Comparison of ENCODE assay signal across 12 cellular contexts in the genomic region with DNA sequence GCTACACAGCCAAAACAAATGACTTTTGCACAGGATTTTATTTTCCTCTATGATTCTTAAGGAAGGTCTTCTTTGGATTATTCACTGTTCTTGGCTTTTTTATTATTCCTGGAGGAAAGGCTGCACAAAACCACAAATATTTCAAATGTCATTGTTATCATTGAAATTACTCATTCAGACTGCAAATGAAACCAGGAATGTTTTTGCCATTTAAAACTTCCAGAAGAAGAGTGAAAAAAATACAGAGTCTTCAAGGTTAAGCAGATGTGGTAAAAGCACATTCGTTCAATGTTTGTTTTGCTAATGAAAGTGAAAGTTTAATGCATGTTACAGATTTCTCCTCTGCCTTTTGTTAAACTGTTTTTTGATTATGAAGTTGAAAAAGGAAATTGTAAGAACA.
A peak's percentile ranks its signal among the peaks of the same experiment; 100 is the strongest.
DNase-seq lines count a peak whose midpoint lies in the region; ATAC-seq and TF ChIP-seq lines count a peak whose summit lies in the region.
"Had no signal": no experiment of that assay in that cellular context is flagged by ENCODE, and none has a peak within 500 bp of the region (broad histone marks: within the 10 kb centered on the region; RNA-seq: fewer than 3 reads in every experiment).

No MANE protein-coding gene starts in this region.

- no peaks in the 10 kb centered on the region for H3K36me3 ChIP-seq in MM.1S (replicated peaks; ENCODE audit: insufficient read depth, low read length)
- H3K36me3 ChIP-seq: neural progenitor cell, suprapubic skin had no signal

- no peak overlapping the region for H3K9ac ChIP-seq in MM.1S (ENCODE audit: low read length)
- H3K9ac ChIP-seq: neural progenitor cell had no signal

- H3K79me2 ChIP-seq in MM.1S (ENCODE audit: low read length): no peaks in the 10 kb centered on the region

- H3K4me1 ChIP-seq in MM.1S (ENCODE audit: low read length): peaks cover 11% of the 10 kb centered on the region

- DNase-seq in EH (ENCODE audit: low read depth) (peak; percentile 91), MM.1S (peak; percentile 34), epithelial cell of proximal tubule (ENCODE audit: low read depth) (peak; percentile 32), renal cortical epithelial cell (ENCODE audit: low read depth) (peak; percentile 91), NCI-H2029 treated with DMSO at 0.1 percent for 48 hours (lab: John Stamatoyannopoulos, UW) (no peak), putamen (ENCODE audit: low spot score) (no peak), NOMO-1 (lab: John Stamatoyannopoulos, UW; ENCODE audit: unreplicated experiment in 2 of 2) (no peak)
- DNase-seq: activated CD4-positive, alpha-beta T cell treated with anti-CD3 and anti-CD28 coated beads for 1 hour; DMS79 had no signal

- TF ChIP-seq CTCF in MM.1S (IDR thresholded peaks at IDR 0.05; ENCODE audit: low read length): no peak
- TF ChIP-seq CTCF in epithelial cell of proximal tubule (conservative IDR thresholded peaks at IDR 0.05; ENCODE audit: low read depth, low read length): no peak

- no peak for ATAC-seq in HG03432 (IDR thresholded peaks at IDR 0.05; ENCODE audit: unreplicated experiment)

- no peak overlapping the region for H2AFZ ChIP-seq in MM.1S (ENCODE audit: low read length)
- H2AFZ ChIP-seq: neural progenitor cell had no signal

- no peaks in the 10 kb centered on the region for H3K9me2 ChIP-seq in MM.1S (replicated peaks; ENCODE audit: insufficient read depth, low read length)

- no peak overlapping the region for H3K4me2 ChIP-seq in MM.1S (ENCODE audit: low read depth, low read length)
- H3K4me2 ChIP-seq: neural progenitor cell had no signal

- no peaks in the 10 kb centered on the region for H4K20me1 ChIP-seq in MM.1S (ENCODE audit: insufficient read depth, low read length)

- no peaks in the 10 kb centered on the region for H3K9me3 ChIP-seq in MM.1S (replicated peaks; ENCODE audit: insufficient read depth, low read length)
- H3K9me3 ChIP-seq: suprapubic skin had no signal

- H3K4me3 ChIP-seq in MM.1S (ENCODE audit: low read length): no peak overlapping the region
- H3K4me3 ChIP-seq in epithelial cell of proximal tubule (ENCODE audit: low read depth, low read length): no peak overlapping the region
- H3K4me3 ChIP-seq: neural progenitor cell, suprapubic skin had no signal

- peaks cover 6% of the 10 kb centered on the region; the same call in 1 of the 2 replicates for H3F3A ChIP-seq in MM.1S (ENCODE audit: insufficient read depth, low read length)

- no peak overlapping the region for H3K27ac ChIP-seq in MM.1S (ENCODE audit: low read length)
- H3K27ac ChIP-seq: neural progenitor cell, suprapubic skin had no signal

- no peaks in the 10 kb centered on the region for H3K27me3 ChIP-seq in MM.1S (replicated peaks; ENCODE audit: insufficient read depth, low read length)
- H3K27me3 ChIP-seq: neural progenitor cell, suprapubic skin had no signal

Comparison
In these comparisons a context has a peak if more than half of its experiments do, and no peak if none do; other contexts are left out.
1. DNase-seq: peak in EH (single experiment), MM.1S (single experiment), epithelial cell of proximal tubule (single experiment) and renal cortical epithelial cell (single experiment); none in NCI-H2029 treated with DMSO at 0.1 percent for 48 hours (single experiment), putamen (single experiment) and NOMO-1 (0 of 2).